Comparison of ENCODE assay signal across 8 cellular contexts in the genomic region with DNA sequence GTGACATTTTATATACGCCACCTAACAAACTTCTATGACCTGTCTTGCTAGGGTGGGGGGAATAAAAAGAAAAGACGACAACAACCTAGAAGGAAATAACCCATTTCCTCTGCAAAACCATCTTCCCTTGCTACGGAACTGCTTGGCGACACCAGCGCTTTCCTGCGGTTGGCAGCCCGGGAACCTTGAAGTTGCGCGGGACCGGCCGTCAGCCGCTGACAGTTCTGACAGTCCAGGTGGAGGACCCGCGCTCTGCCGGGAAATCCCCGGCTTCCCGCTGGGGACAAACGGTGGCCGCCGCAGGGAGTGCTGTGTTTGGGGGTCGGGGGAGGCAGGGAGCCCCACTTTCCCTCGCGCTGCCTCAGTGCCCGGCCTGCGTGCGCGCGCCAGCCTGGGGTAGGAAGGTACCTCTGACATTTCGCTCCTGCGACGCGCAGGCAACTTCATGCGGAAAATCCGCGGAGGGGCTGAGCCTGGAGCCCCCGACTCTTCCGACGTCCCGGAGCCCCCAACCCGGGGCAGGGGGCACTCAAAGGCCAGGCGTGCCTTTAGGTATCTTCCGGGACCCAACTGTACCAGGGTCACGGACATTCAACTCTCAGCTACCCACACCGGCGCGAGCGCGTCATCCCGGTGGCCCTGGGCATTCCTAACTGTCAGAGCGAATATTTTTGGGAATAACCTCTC. TPM values are rescaled to one million over a fixed set of nuclear protein-coding genes. Genes with fewer than 3 reads are reported as not detected.
DNase-seq lines count a peak whose midpoint lies in the region; ATAC-seq and TF ChIP-seq lines count a peak whose summit lies in the region.

No MANE protein-coding gene starts in this region.

- TF ChIP-seq CTCF in esophagus muscularis mucosa (IDR thresholded peaks at IDR 0.05) (no peak), neural progenitor cell (IDR thresholded peaks at IDR 0.05) (no peak), type B pancreatic cell (conservative IDR thresholded peaks at IDR 0.05) (no peak)

- ATAC-seq in GM21528 (IDR thresholded peaks at IDR 0.05; ENCODE audit: low FRiP score, unreplicated experiment) = no peak
- ATAC-seq in GM21390 (IDR thresholded peaks at IDR 0.05; ENCODE audit: unreplicated experiment) = no peak

- H3K9ac ChIP-seq in neural progenitor cell = no peak overlapping the region

- intact Hi-C loops in esophagus muscularis mucosa (cut with DNase I) = no loop called here

- H3K36me3 ChIP-seq in esophagus muscularis mucosa = no peaks in the 10 kb centered on the region
- H3K36me3 ChIP-seq in neural progenitor cell = no peaks in the 10 kb centered on the region

- no peaks in the 10 kb centered on the region for H3K79me2 ChIP-seq in neural progenitor cell (ENCODE audit: low read depth)

- H3K4me3 ChIP-seq in esophagus muscularis mucosa (peak overlapping the region; percentile 62 to 67 (median 66)), neural progenitor cell (peak overlapping the region; percentile 89)

- H3K4me1 Mint-ChIP-seq in neural progenitor cell (peaks cover 26% of the 10 kb centered on the region), type B pancreatic cell (ENCODE audit: unreplicated experiment) (peaks cover 11% of the 10 kb centered on the region)

- no peaks in the 10 kb centered on the region for H3K36me3 Mint-ChIP-seq in neural progenitor cell
- H3K36me3 Mint-ChIP-seq in type B pancreatic cell = no peaks in the 10 kb centered on the region

- peaks cover 9% of the 10 kb centered on the region for H4K20me1 ChIP-seq in neural progenitor cell (ENCODE audit: low read depth)

- H3K4me3 Mint-ChIP-seq in neural progenitor cell (peak overlapping the region; percentile 96), type B pancreatic cell (peak overlapping the region; percentile 94)

- no peak overlapping the region for H2AFZ ChIP-seq in neural progenitor cell (replicated peaks)

- H3K27ac Mint-ChIP-seq in neural progenitor cell (no peak overlapping the region), type B pancreatic cell (peak overlapping the region; percentile 83)

- no peaks in the 10 kb centered on the region for H3K9me3 Mint-ChIP-seq in neural progenitor cell
- no peaks in the 10 kb centered on the region for H3K9me3 Mint-ChIP-seq in type B pancreatic cell

- H3K27me3 ChIP-seq in esophagus muscularis mucosa = peaks cover 0 to 52% (median 19%) of the 10 kb centered on the region in 4 donors
- peaks cover 67% of the 10 kb centered on the region for H3K27me3 ChIP-seq in neural progenitor cell

- H3K27ac ChIP-seq in esophagus muscularis mucosa (replicated peaks in 1 of 4) (peak overlapping the region in 1 of 4 donors; percentile 7), neural progenitor cell (no peak overlapping the region)

- peak; percentile 74 for DNase-seq in D341Med (ENCODE audit: low spot score)
- DNase-seq in M059J (ENCODE audit: low read depth) = peak; percentile 35
- peak; percentile 57 for DNase-seq in activated CD8-positive, alpha-beta memory T cell treated with anti-CD3 and anti-CD28 coated beads, Interleukin-2, amount 50 U/mL, for 4 hours
- DNase-seq in esophagus muscularis mucosa (ENCODE audit: extremely low spot score) = no peak
- peak; percentile 58 for DNase-seq in neural progenitor cell (ENCODE audit: low spot score)
- no peak for DNase-seq in type B pancreatic cell (ENCODE audit: extremely low spot score, unreplicated experiment)

- H3K4me2 ChIP-seq in neural progenitor cell = peak overlapping the region; percentile 97

- H3K27me3 Mint-ChIP-seq in neural progenitor cell (ENCODE audit: insufficient read depth, low read depth) (peaks cover 23% of the 10 kb centered on the region), type B pancreatic cell (peaks cover 55% of the 10 kb centered on the region)

- H3K9me3 ChIP-seq in esophagus muscularis mucosa (no peaks in the 10 kb centered on the region), neural progenitor cell (ENCODE audit: low read depth) (no peaks in the 10 kb centered on the region)

- no peak for TF ChIP-seq POLR2A in esophagus muscularis mucosa (IDR thresholded peaks at IDR 0.05; ENCODE audit: low read depth)

- H3K4me1 ChIP-seq in esophagus muscularis mucosa = peaks cover 17 to 31% (median 27%) of the 10 kb centered on the region in 4 donors
- H3K4me1 ChIP-seq in neural progenitor cell = peaks cover 33% of the 10 kb centered on the region

- H3F3A ChIP-seq in neural progenitor cell (ENCODE audit: low read depth) = peaks cover 62% of the 10 kb centered on the region

- WGBS in esophagus muscularis mucosa = 4% methylated on average over 18 of the region's 50 CpGs

- no peak for TF ChIP-seq EP300 in esophagus muscularis mucosa (IDR thresholded peaks at IDR 0.05)

RNA-seq across cellular contexts. Expression of a gene that starts 0.5 kb away (rescaled TPM):
- 0.20 and 2.6 TPM in 2 replicates for total RNA-seq in M059J (2014; rRNA removed; shearing (Covaris generic))
- total RNA-seq in esophagus muscularis mucosa (under 1 TPM in 3 of 4 donors, not detected in 1; 0.33 to 0.42 (median 0.34) TPM), neural progenitor cell (ENCODE audit: low replicate concordance) (0.09 and 0.19 TPM in 2 replicates), type B pancreatic cell (ENCODE audit: low replicate concordance) (0.67 and 1.6 TPM in 2 replicates)

RNA-seq across cellular contexts. Expression of a gene that starts 0.9 kb away (rescaled TPM):
- 0.86 and 3.5 TPM in 2 replicates for total RNA-seq in M059J (2014; rRNA removed; shearing (Covaris generic))
- total RNA-seq in esophagus muscularis mucosa (1 to 10 TPM; 1.7 to 4.9 (median 2.8) TPM), neural progenitor cell (ENCODE audit: low replicate concordance) (19.5 and 20.0 TPM in 2 replicates), type B pancreatic cell (ENCODE audit: low replicate concordance) (4.1 and 4.8 TPM in 2 replicates)

RNA-seq across cellular contexts. Expression of a gene that starts 42.6 kb away (rescaled TPM):
- 96.3 and 118 TPM in 2 replicates for total RNA-seq in M059J (2014; rRNA removed; shearing (Covaris generic))
- total RNA-seq in esophagus muscularis mucosa (10 to 100 TPM; 38.2 to 69.9 (median 60.1) TPM), neural progenitor cell (ENCODE audit: low replicate concordance) (99.0 and 150 TPM in 2 replicates), type B pancreatic cell (ENCODE audit: low replicate concordance) (68.8 and 75.6 TPM in 2 replicates)

Comparison
In these comparisons a context has a peak if more than half of its experiments do, and no peak if none do; other contexts are left out.
1. DNase-seq: peak in D341Med (single experiment), M059J (single experiment), activated CD8-positive, alpha-beta memory T cell treated with anti-CD3 and anti-CD28 coated beads, Interleukin-2, amount 50 U/mL, for 4 hours (single experiment) and neural progenitor cell (single experiment); none in esophagus muscularis mucosa (single experiment) and type B pancreatic cell (single experiment).